In genomic region chr20:2871111-2871465, GRCh38 we compare ENCODE assay signal across 15 cellular contexts. TPM values are rescaled to one million over a fixed set of nuclear protein-coding genes. Genes with fewer than 3 reads are reported as not detected.
DNase-seq lines count a peak whose midpoint lies in the region; ATAC-seq, FAIRE-seq and TF ChIP-seq lines count a peak whose summit lies in the region.
"Had no signal": no experiment of that assay in that cellular context is flagged by ENCODE, and none has a peak within 500 bp of the region (broad histone marks: within the 10 kb centered on the region; RNA-seq: fewer than 3 reads in every experiment).

No MANE protein-coding gene starts in this region.

- peaks cover 66 to 83% (median 73%) of the 10 kb centered on the region in 10 experiments for H3K4me1 ChIP-seq in BLaER1 treated with 17β-estradiol and CSF1 and Interleukin-3, amounts not matched to agents 10 nM and 100 nM
- peaks cover 29% of the 10 kb centered on the region for H3K4me1 ChIP-seq in astrocyte (ENCODE audit: insufficient read depth, low read length)

- no peaks in the 10 kb centered on the region; the same call in 1 of the 2 replicates for H3K27me3 Mint-ChIP-seq in HFFc6 (ENCODE audit: insufficient read depth)
- no peaks in the 10 kb centered on the region for H3K27me3 Mint-ChIP-seq in astrocyte (ENCODE audit: low read depth, unreplicated experiment)
- H3K27me3 Mint-ChIP-seq in naive thymus-derived CD8-positive, alpha-beta T cell: no peaks in the 10 kb centered on the region

- peaks cover 9 to 24% (median 22%) of the 10 kb centered on the region in 11 experiments; a peak in 20 of 22 replicates for H4K20me1 ChIP-seq in BLaER1 treated with 17β-estradiol and CSF1 and Interleukin-3, amounts not matched to agents 10 nM and 100 nM
- H4K20me1 ChIP-seq in astrocyte (ENCODE audit: insufficient read depth, low read length): peaks cover 19% of the 10 kb centered on the region

- H3K27ac ChIP-seq in BLaER1 treated with 17β-estradiol and CSF1 and Interleukin-3, amounts not matched to agents 10 nM and 100 nM: peak overlapping the region in 4 of 11 experiments; percentile 1 to 60 (median 38); a peak in 4 of 22 replicates
- peak overlapping the region; percentile 39 for H3K27ac ChIP-seq in astrocyte (ENCODE audit: low read depth, low read length)
- H3K27ac ChIP-seq: left lung, prostate gland, upper lobe of left lung had no signal

- no peak for FAIRE-seq in astrocyte (lab: Jason Lieb, UNC)

- ATAC-seq in naive thymus-derived CD8-positive, alpha-beta T cell: no peak
- ATAC-seq: left lung had no signal

- TF ChIP-seq CTCF in HFFc6 (IDR thresholded peaks at IDR 0.05) (no peak), astrocyte (IDR thresholded peaks at IDR 0.05; ENCODE audit: insufficient read depth, low read depth, low read length) (no peak)

- POLR2A ChIA-PET in naive thymus-derived CD8-positive, alpha-beta T cell (lab: Charles Lee): interaction anchor here (1.1 to 2.1 kb wide), 2 partner anchors 30 to 31 kb away, joined by 3 to 8 read pairs; partner anchors contain the start of genes PCED1A and VPS16

- H3K27me3 ChIP-seq in BLaER1 treated with 17β-estradiol and CSF1 and Interleukin-3, amounts not matched to agents 10 nM and 100 nM: peaks cover 5 to 23% (median 19%) of the 10 kb centered on the region in 11 experiments; a peak in 19 of 22 replicates
- H3K27me3 ChIP-seq in astrocyte (ENCODE audit: insufficient read depth, low read length): no peaks in the 10 kb centered on the region
- H3K27me3 ChIP-seq: upper lobe of left lung had no signal

- peaks cover 26% of the 10 kb centered on the region for H3K79me2 ChIP-seq in astrocyte (ENCODE audit: insufficient read depth, low read length)

- peak overlapping the region in 1 of 11 experiments; percentile 4; a peak in 1 of 22 replicates for H3K9ac ChIP-seq in BLaER1 treated with 17β-estradiol and CSF1 and Interleukin-3, amounts not matched to agents 10 nM and 100 nM
- H3K9ac ChIP-seq in astrocyte (ENCODE audit: low read length): no peak overlapping the region

- peak overlapping the region; percentile 78 for H3K27ac Mint-ChIP-seq in HFFc6
- no peak overlapping the region for H3K27ac Mint-ChIP-seq in astrocyte (ENCODE audit: unreplicated experiment)
- peak overlapping the region in 5 of 10 donors; percentile 33 to 85 (median 49) for H3K27ac Mint-ChIP-seq in naive thymus-derived CD8-positive, alpha-beta T cell

- H3K9me3 Mint-ChIP-seq in HFFc6 (no peaks in the 10 kb centered on the region), astrocyte (ENCODE audit: unreplicated experiment) (no peaks in the 10 kb centered on the region)
- H3K9me3 Mint-ChIP-seq in naive thymus-derived CD8-positive, alpha-beta T cell: no peaks in the 10 kb centered on the region

- H3K36me3 ChIP-seq in BLaER1 treated with 17β-estradiol and CSF1 and Interleukin-3, amounts not matched to agents 10 nM and 100 nM: peaks cover 8 to 23% (median 14%) of the 10 kb centered on the region in 11 experiments; a peak in 20 of 22 replicates
- no peaks in the 10 kb centered on the region for H3K36me3 ChIP-seq in astrocyte (ENCODE audit: insufficient read depth, low read length)

- no peaks in the 10 kb centered on the region for H3K36me3 Mint-ChIP-seq in HFFc6 (ENCODE audit: low read depth)
- peaks cover under 1% of the 10 kb centered on the region for H3K36me3 Mint-ChIP-seq in astrocyte (ENCODE audit: low read depth, unreplicated experiment)
- H3K36me3 Mint-ChIP-seq in naive thymus-derived CD8-positive, alpha-beta T cell: peaks cover 0 to 5% (median 0%) of the 10 kb centered on the region in 3 donors

- H2AFZ ChIP-seq in astrocyte (ENCODE audit: low read depth, low read length): no peak overlapping the region

- peak overlapping the region; percentile 19 to 100 (median 96); a peak in 21 of 22 replicates for H3K4me2 ChIP-seq in BLaER1 treated with 17β-estradiol and CSF1 and Interleukin-3, amounts not matched to agents 10 nM and 100 nM
- H3K4me2 ChIP-seq in astrocyte (ENCODE audit: low read length): peak overlapping the region; percentile 70

- no peak for DNase-seq in HFFc6
- DNase-seq in astrocyte (ENCODE audit: low read depth): no peak
- no peak for DNase-seq in naive thymus-derived CD8-positive, alpha-beta T cell
- no peak for DNase-seq in NCI-H1930 (lab: John Stamatoyannopoulos, UW)
- DNase-seq in foreskin melanocyte: no peak
- DNase-seq in GM19238 (ENCODE audit: insufficient read length, low spot score): no peak
- no peak for DNase-seq in NCI-H524 treated with DMSO at 0.1 percent for 48 hours (lab: John Stamatoyannopoulos, UW)
- DNase-seq: left lung; NCI-H1105; NK-92 treated with Interleukin-12 subunit alpha and Interleukin-12 subunit beta, amount 100 ng/mL, for 24 hours; upper lobe of left lung had no signal

- H3K4me3 Mint-ChIP-seq in HFFc6: peak overlapping the region; percentile 33; the same call in 1 of the 2 replicates
- H3K4me3 Mint-ChIP-seq in astrocyte (ENCODE audit: unreplicated experiment): peak overlapping the region; percentile 8
- H3K4me3 Mint-ChIP-seq in naive thymus-derived CD8-positive, alpha-beta T cell: peak overlapping the region in 6 of 10 donors; percentile 15 to 95 (median 38)

- H3K9me3 ChIP-seq in BLaER1 treated with 17β-estradiol and CSF1 and Interleukin-3, amounts not matched to agents 10 nM and 100 nM (replicated peaks in 1 of 11): no peaks in the 10 kb centered on the region
- H3K9me3 ChIP-seq in astrocyte (ENCODE audit: insufficient read depth, low read depth, low read length): no peaks in the 10 kb centered on the region
- H3K9me3 ChIP-seq: left lung, prostate gland, upper lobe of left lung had no signal

- H3K4me3 ChIP-seq in BLaER1 treated with 17β-estradiol and CSF1 and Interleukin-3, amounts not matched to agents 10 nM and 100 nM: peak overlapping the region in 1 of 10 experiments; percentile 15; a peak in 1 of 20 replicates
- no peak overlapping the region for H3K4me3 ChIP-seq in astrocyte (ENCODE audit: insufficient read depth, low read depth, low read length)
- H3K4me3 ChIP-seq: left lung, prostate gland had no signal

- peaks cover 64% of the 10 kb centered on the region for H3K4me1 Mint-ChIP-seq in HFFc6 (ENCODE audit: low read depth)
- H3K4me1 Mint-ChIP-seq in astrocyte (ENCODE audit: low read depth, unreplicated experiment): peaks cover 20% of the 10 kb centered on the region
- H3K4me1 Mint-ChIP-seq in naive thymus-derived CD8-positive, alpha-beta T cell: peaks cover 40 to 68% (median 58%) of the 10 kb centered on the region in 4 donors

RNA-seq across cellular contexts. Expression of gene PTPRA, which starts 2.2 kb away (rescaled TPM):
- 10 to 100 TPM; 44.3 to 54.4 (median 48.7) TPM for total RNA-seq in HFFc6 (2021; fragmentation: NEBNext Ultra II Directional; extraction: Animal tissue kit (Norgen Biotek cat#: 25700))
- 50.1 and 54.5 TPM in 2 replicates for total RNA-seq in astrocyte
- 100 to 1,000 TPM in 1 of 2 experiments, 10 to 100 TPM in 1; 90.1 to 106 TPM for total RNA-seq in naive thymus-derived CD8-positive, alpha-beta T cell
- polyA plus RNA-seq in naive thymus-derived CD8-positive, alpha-beta T cell: 10 to 100 TPM; 24.6 to 51.4 (median 30.8) TPM

RNA-seq across cellular contexts. Expression of gene VPS16, which starts 30.5 kb away (rescaled TPM):
- 10 to 100 TPM; 30.6 to 36.3 (median 35.2) TPM for total RNA-seq in HFFc6 (2021; fragmentation: NEBNext Ultra II Directional; extraction: Animal tissue kit (Norgen Biotek cat#: 25700))
- total RNA-seq in astrocyte: 24.9 and 25.1 TPM in 2 replicates
- 10 to 100 TPM; 57.6 to 57.8 TPM for total RNA-seq in naive thymus-derived CD8-positive, alpha-beta T cell
- polyA plus RNA-seq in naive thymus-derived CD8-positive, alpha-beta T cell: 10 to 100 TPM; 34.6 to 40.6 (median 39.3) TPM

RNA-seq across cellular contexts. Expression of gene PCED1A, which starts 30.6 kb away (rescaled TPM):
- 10 to 100 TPM; 22.0 to 24.8 (median 23.8) TPM for total RNA-seq in HFFc6 (2021; fragmentation: NEBNext Ultra II Directional; extraction: Animal tissue kit (Norgen Biotek cat#: 25700))
- total RNA-seq in astrocyte: 17.2 and 23.5 TPM in 2 replicates
- total RNA-seq in naive thymus-derived CD8-positive, alpha-beta T cell: 100 to 1,000 TPM in 1 of 2 experiments, 10 to 100 TPM in 1; 89.5 to 101 TPM
- polyA plus RNA-seq in naive thymus-derived CD8-positive, alpha-beta T cell: 10 to 100 TPM; 21.9 to 29.6 (median 23.6) TPM

RNA-seq across cellular contexts. Expression of gene TMEM239, which starts 54.9 kb away (rescaled TPM):
- not detected for total RNA-seq in HFFc6 (2021; fragmentation: NEBNext Ultra II Directional; extraction: Animal tissue kit (Norgen Biotek cat#: 25700))
- total RNA-seq in astrocyte: not detected in 2 replicates
- not detected for total RNA-seq in naive thymus-derived CD8-positive, alpha-beta T cell
- not detected for polyA plus RNA-seq in naive thymus-derived CD8-positive, alpha-beta T cell
- total RNA-seq: cerebellum, glomerular endothelial cell, left lung, prostate gland, upper lobe of left lung had no signal

RNA-seq across cellular contexts. Expression of gene C20orf141, which starts 56.3 kb away (rescaled TPM):
- total RNA-seq in HFFc6 (2021; fragmentation: NEBNext Ultra II Directional; extraction: Animal tissue kit (Norgen Biotek cat#: 25700)): not detected
- total RNA-seq in astrocyte: not detected in 2 replicates
- not detected for total RNA-seq in naive thymus-derived CD8-positive, alpha-beta T cell
- polyA plus RNA-seq in naive thymus-derived CD8-positive, alpha-beta T cell: not detected
- total RNA-seq: cerebellum, glomerular endothelial cell, left lung, upper lobe of left lung had no signal
